Comparison of ENCODE assay signal across 1 cellular context in the genomic region with DNA sequence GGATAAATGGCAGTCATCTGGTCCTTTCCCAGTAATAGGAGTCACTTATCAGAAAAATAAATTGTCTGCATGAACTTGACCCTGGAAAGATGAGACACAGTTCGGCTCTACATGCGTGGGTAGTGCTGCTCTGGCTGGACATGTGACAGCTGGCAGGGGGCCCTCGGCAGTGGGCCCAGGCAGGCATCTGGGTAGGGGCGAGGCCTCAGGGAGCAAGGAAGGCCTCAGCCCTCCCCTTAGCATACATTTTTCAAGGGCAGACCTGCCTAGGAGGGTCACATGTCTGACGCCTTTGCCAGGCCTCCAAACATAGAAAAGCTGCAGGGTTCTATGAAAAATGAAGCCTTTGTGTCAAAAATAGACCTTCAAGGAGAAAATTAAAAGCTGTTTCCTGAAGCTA.
A peak's percentile ranks its signal among the peaks of the same experiment; 100 is the strongest.
TF ChIP-seq lines count a peak whose summit lies in the region.

No MANE protein-coding gene starts in this region.

TF ChIP-seq in HepG2, 621 proteins besides CTCF, POLR2A, EP300 and RAD21 (continued from another document):
- TF ChIP-seq, protein P1, sequence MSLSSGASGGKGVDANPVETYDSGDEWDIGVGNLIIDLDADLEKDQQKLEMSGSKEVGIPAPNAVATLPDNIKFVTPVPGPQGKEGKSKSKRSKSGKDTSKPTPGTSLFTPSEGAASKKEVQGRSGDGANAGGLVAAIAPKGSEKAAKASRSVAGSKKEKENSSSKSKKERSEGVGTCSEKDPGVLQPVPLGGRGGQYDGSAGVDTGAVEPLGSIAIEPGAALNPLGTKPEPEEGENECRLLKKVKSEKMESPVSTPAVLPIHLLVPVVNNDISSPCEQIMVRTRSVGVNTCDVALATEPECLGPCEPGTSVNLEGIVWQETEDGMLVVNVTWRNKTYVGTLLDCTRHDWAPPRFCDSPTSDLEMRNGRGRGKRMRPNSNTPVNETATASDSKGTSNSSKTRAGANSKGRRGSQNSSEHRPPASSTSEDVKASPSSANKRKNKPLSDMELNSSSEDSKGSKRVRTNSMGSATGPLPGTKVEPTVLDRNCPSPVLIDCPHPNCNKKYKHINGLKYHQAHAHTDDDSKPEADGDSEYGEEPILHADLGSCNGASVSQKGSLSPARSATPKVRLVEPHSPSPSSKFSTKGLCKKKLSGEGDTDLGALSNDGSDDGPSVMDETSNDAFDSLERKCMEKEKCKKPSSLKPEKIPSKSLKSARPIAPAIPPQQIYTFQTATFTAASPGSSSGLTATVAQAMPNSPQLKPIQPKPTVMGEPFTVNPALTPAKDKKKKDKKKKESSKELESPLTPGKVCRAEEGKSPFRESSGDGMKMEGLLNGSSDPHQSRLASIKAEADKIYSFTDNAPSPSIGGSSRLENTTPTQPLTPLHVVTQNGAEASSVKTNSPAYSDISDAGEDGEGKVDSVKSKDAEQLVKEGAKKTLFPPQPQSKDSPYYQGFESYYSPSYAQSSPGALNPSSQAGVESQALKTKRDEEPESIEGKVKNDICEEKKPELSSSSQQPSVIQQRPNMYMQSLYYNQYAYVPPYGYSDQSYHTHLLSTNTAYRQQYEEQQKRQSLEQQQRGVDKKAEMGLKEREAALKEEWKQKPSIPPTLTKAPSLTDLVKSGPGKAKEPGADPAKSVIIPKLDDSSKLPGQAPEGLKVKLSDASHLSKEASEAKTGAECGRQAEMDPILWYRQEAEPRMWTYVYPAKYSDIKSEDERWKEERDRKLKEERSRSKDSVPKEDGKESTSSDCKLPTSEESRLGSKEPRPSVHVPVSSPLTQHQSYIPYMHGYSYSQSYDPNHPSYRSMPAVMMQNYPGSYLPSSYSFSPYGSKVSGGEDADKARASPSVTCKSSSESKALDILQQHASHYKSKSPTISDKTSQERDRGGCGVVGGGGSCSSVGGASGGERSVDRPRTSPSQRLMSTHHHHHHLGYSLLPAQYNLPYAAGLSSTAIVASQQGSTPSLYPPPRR (CRISPR knock-in tag; IDR thresholded peaks at IDR 0.05; ENCODE audit: borderline replicate concordance) = 0 out of 2 replicates have a peak, but pooled peaks have one; percentile 7
- TF ChIP-seq ZNF329 (CRISPR knock-in tag; IDR thresholded peaks at IDR 0.05; ENCODE audit: low read depth) (no peak), ZFY (CRISPR knock-in tag; IDR thresholded peaks at IDR 0.05) (peak; percentile 64), ZNF7 (CRISPR knock-in tag; IDR thresholded peaks at IDR 0.05) (no peak)
- TF ChIP-seq, protein P2, sequence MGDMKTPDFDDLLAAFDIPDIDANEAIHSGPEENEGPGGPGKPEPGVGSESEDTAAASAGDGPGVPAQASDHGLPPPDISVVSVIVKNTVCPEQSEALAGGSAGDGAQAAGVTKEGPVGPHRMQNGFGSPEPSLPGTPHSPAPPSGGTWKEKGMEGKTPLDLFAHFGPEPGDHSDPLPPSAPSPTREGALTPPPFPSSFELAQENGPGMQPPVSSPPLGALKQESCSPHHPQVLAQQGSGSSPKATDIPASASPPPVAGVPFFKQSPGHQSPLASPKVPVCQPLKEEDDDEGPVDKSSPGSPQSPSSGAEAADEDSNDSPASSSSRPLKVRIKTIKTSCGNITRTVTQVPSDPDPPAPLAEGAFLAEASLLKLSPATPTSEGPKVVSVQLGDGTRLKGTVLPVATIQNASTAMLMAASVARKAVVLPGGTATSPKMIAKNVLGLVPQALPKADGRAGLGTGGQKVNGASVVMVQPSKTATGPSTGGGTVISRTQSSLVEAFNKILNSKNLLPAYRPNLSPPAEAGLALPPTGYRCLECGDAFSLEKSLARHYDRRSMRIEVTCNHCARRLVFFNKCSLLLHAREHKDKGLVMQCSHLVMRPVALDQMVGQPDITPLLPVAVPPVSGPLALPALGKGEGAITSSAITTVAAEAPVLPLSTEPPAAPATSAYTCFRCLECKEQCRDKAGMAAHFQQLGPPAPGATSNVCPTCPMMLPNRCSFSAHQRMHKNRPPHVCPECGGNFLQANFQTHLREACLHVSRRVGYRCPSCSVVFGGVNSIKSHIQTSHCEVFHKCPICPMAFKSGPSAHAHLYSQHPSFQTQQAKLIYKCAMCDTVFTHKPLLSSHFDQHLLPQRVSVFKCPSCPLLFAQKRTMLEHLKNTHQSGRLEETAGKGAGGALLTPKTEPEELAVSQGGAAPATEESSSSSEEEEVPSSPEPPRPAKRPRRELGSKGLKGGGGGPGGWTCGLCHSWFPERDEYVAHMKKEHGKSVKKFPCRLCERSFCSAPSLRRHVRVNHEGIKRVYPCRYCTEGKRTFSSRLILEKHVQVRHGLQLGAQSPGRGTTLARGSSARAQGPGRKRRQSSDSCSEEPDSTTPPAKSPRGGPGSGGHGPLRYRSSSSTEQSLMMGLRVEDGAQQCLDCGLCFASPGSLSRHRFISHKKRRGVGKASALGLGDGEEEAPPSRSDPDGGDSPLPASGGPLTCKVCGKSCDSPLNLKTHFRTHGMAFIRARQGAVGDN (CRISPR knock-in tag; IDR thresholded peaks at IDR 0.05) = peak; percentile 81
- TF ChIP-seq, protein P3, sequence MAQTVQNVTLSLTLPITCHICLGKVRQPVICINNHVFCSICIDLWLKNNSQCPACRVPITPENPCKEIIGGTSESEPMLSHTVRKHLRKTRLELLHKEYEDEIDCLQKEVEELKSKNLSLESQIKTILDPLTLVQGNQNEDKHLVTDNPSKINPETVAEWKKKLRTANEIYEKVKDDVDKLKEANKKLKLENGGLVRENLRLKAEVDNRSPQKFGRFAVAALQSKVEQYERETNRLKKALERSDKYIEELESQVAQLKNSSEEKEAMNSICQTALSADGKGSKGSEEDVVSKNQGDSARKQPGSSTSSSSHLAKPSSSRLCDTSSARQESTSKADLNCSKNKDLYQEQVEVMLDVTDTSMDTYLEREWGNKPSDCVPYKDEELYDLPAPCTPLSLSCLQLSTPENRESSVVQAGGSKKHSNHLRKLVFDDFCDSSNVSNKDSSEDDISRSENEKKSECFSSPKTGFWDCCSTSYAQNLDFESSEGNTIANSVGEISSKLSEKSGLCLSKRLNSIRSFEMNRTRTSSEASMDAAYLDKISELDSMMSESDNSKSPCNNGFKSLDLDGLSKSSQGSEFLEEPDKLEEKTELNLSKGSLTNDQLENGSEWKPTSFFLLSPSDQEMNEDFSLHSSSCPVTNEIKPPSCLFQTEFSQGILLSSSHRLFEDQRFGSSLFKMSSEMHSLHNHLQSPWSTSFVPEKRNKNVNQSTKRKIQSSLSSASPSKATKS (CRISPR knock-in tag; IDR thresholded peaks at IDR 0.05) = no peak
